In genomic region chr2:13227543-13227942, GRCh38 we compare ENCODE assay signal across 25 cellular contexts.
A peak's percentile ranks its signal among the peaks of the same experiment; 100 is the strongest.
DNase-seq lines count a peak whose midpoint lies in the region; ATAC-seq, FAIRE-seq and TF ChIP-seq lines count a peak whose summit lies in the region.
"Had no signal": no experiment of that assay in that cellular context is flagged by ENCODE, and none has a peak within 500 bp of the region (broad histone marks: within the 10 kb centered on the region; RNA-seq: fewer than 3 reads in every experiment).

No MANE protein-coding gene starts in this region.

- H3K27me3 ChIP-seq in CD4-positive, alpha-beta memory T cell (ENCODE audit: insufficient read depth, low read length), result no peaks in the 10 kb centered on the region
- H3K27me3 ChIP-seq: breast epithelium, hepatocyte, pancreas, sigmoid colon, upper lobe of right lung had no signal

- H3K36me3 Mint-ChIP-seq in WTC11, result no peaks in the 10 kb centered on the region
- no peaks in the 10 kb centered on the region for H3K36me3 Mint-ChIP-seq in activated naive CD8-positive, alpha-beta T cell treated with anti-CD3 and anti-CD28 coated beads for 36 hours
- no peaks in the 10 kb centered on the region for H3K36me3 Mint-ChIP-seq in CD4-positive, alpha-beta memory T cell
- H3K36me3 Mint-ChIP-seq: naive thymus-derived CD8-positive, alpha-beta T cell had no signal

- H3K36me3 ChIP-seq in CD4-positive, alpha-beta memory T cell (ENCODE audit: insufficient read depth, low read length), result no peaks in the 10 kb centered on the region
- H3K36me3 ChIP-seq: breast epithelium, pancreas, sigmoid colon, upper lobe of right lung had no signal

- DNase-seq in D721Med (ENCODE audit: insufficient read length, low spot score), result no peak
- peak; percentile 52 to 62 for DNase-seq in NCI-H187 (lab: John Stamatoyannopoulos, UW)
- peak; percentile 92 to 98 for DNase-seq in NCI-H524 (lab: John Stamatoyannopoulos, UW)
- DNase-seq in WTC11 (ENCODE audit: low spot score), result no peak
- DNase-seq in activated naive CD8-positive, alpha-beta T cell treated with anti-CD3 and anti-CD28 coated beads for 36 hours, result no peak
- DNase-seq in NOMO-1 (lab: John Stamatoyannopoulos, UW; ENCODE audit: unreplicated experiment in 2 of 2), result no peak
- DNase-seq in kidney glomerular epithelial cell (lab: John Stamatoyannopoulos, UW), result no peak
- DNase-seq in CD4-positive, alpha-beta memory T cell, result no peak
- DNase-seq: activated CD4-positive, CD25-positive, alpha-beta regulatory T cell treated with anti-CD3 and anti-CD28 coated beads, Interleukin-2, amount 50 U/mL, for 72 hours; cortex of kidney; GDM1; HFFc6; mammary epithelial cell; naive thymus-derived CD8-positive, alpha-beta T cell; NCI-H1048; pancreas; sigmoid colon; stimulated activated CD4-positive, alpha-beta T cell treated with anti-CD3 and anti-CD28 coated beads, Interleukin-1b, Interleukin-23, amount 100 ng/mL, for 48 hours; upper lobe of right lung had no signal

- no peak overlapping the region for H3K27ac Mint-ChIP-seq in WTC11
- H3K27ac Mint-ChIP-seq in activated naive CD8-positive, alpha-beta T cell treated with anti-CD3 and anti-CD28 coated beads for 36 hours, result no peak overlapping the region
- H3K27ac Mint-ChIP-seq in CD4-positive, alpha-beta memory T cell, result no peak overlapping the region
- H3K27ac Mint-ChIP-seq: activated T-helper 17 cell treated with anti-CD3 and anti-CD28 coated beads, Interleukin-2, amount 50 U/mL, for 72 hours; HFFc6; T-helper 2 cell treated with Interferon-gamma antibody and Interleukin-4, amounts not matched to agents 5 μg/mL and 100 μg/mL, for 36 hours had no signal

- H3K4me1 ChIP-seq in CD4-positive, alpha-beta memory T cell (ENCODE audit: insufficient read depth, low read length), result no peaks in the 10 kb centered on the region
- H3K4me1 ChIP-seq: breast epithelium, sigmoid colon, upper lobe of right lung had no signal

- TF ChIP-seq CTCF in D721Med (IDR thresholded peaks at IDR 0.05; ENCODE audit: insufficient read depth, missing control alignments) (no peak), WTC11 (IDR thresholded peaks at IDR 0.05) (no peak)

- H3K27ac ChIP-seq in CD4-positive, alpha-beta memory T cell (ENCODE audit: low read depth, low read length), result no peak overlapping the region
- H3K27ac ChIP-seq: breast epithelium, hepatocyte, pancreas, sigmoid colon, upper lobe of right lung had no signal

- peak; percentile 80 for FAIRE-seq in D721Med (lab: Jason Lieb, UNC)
- FAIRE-seq: GM12878, keratinocyte, pancreas had no signal

- intact Hi-C loops in CD4-positive, alpha-beta memory T cell (cut with micrococcal nuclease), result no loop called here

- ATAC-seq in WTC11, result peak; percentile 61
- ATAC-seq: activated T-helper 17 cell treated with anti-CD3 and anti-CD28 coated beads, Interleukin-2, amount 50 U/mL, for 72 hours; GM12878; naive thymus-derived CD8-positive, alpha-beta T cell; pancreas; upper lobe of right lung had no signal

- H3K9me3 Mint-ChIP-seq in WTC11, result no peaks in the 10 kb centered on the region
- no peaks in the 10 kb centered on the region for H3K9me3 Mint-ChIP-seq in activated naive CD8-positive, alpha-beta T cell treated with anti-CD3 and anti-CD28 coated beads for 36 hours
- H3K9me3 Mint-ChIP-seq in CD4-positive, alpha-beta memory T cell, result no peaks in the 10 kb centered on the region
- H3K9me3 Mint-ChIP-seq: activated T-helper 17 cell treated with anti-CD3 and anti-CD28 coated beads, Interleukin-2, amount 50 U/mL, for 72 hours; T-helper 2 cell treated with Interferon-gamma antibody and Interleukin-4, amounts not matched to agents 5 μg/mL and 100 μg/mL, for 36 hours had no signal

- H3K4me3 Mint-ChIP-seq in WTC11, result no peak overlapping the region
- H3K4me3 Mint-ChIP-seq in activated naive CD8-positive, alpha-beta T cell treated with anti-CD3 and anti-CD28 coated beads for 36 hours, result no peak overlapping the region
- H3K4me3 Mint-ChIP-seq in CD4-positive, alpha-beta memory T cell, result no peak overlapping the region
- H3K4me3 Mint-ChIP-seq: activated T-helper 17 cell treated with anti-CD3 and anti-CD28 coated beads, Interleukin-2, amount 50 U/mL, for 72 hours; HFFc6; naive thymus-derived CD8-positive, alpha-beta T cell; T-helper 2 cell treated with Interferon-gamma antibody and Interleukin-4, amounts not matched to agents 5 μg/mL and 100 μg/mL, for 36 hours had no signal

- no peak overlapping the region for H3K4me3 ChIP-seq in CD4-positive, alpha-beta memory T cell (ENCODE audit: low read length in 2 of 2)
- H3K4me3 ChIP-seq: breast epithelium, GM12878, hepatocyte, pancreas, sigmoid colon, upper lobe of right lung had no signal

- peaks cover 9% of the 10 kb centered on the region for H3K4me1 Mint-ChIP-seq in WTC11
- no peaks in the 10 kb centered on the region for H3K4me1 Mint-ChIP-seq in activated naive CD8-positive, alpha-beta T cell treated with anti-CD3 and anti-CD28 coated beads for 36 hours
- no peaks in the 10 kb centered on the region for H3K4me1 Mint-ChIP-seq in CD4-positive, alpha-beta memory T cell
- H3K4me1 Mint-ChIP-seq: activated T-helper 17 cell treated with anti-CD3 and anti-CD28 coated beads, Interleukin-2, amount 50 U/mL, for 72 hours had no signal

- no peaks in the 10 kb centered on the region for H3K27me3 Mint-ChIP-seq in WTC11 (ENCODE audit: low read depth)
- H3K27me3 Mint-ChIP-seq in activated naive CD8-positive, alpha-beta T cell treated with anti-CD3 and anti-CD28 coated beads for 36 hours, result peaks cover 3% of the 10 kb centered on the region
- peaks cover 4 to 7% of the 10 kb centered on the region in 2 donors for H3K27me3 Mint-ChIP-seq in CD4-positive, alpha-beta memory T cell

- POLR2A ChIA-PET in WTC11 (lab: Charles Lee), result interaction anchor here (0.6 kb wide), 1 partner anchor 348 kb away, joined by 4 read pairs; no protein-coding TSS in a partner anchor
- POLR2A ChIA-PET in CD4-positive, alpha-beta memory T cell (lab: Charles Lee; ENCODE audit: partially characterized antibody), result no interaction called here

- H3K9me3 ChIP-seq in CD4-positive, alpha-beta memory T cell (ENCODE audit: control insufficient read depth in 1 of 2, low read length in 2 of 2), result no peaks in the 10 kb centered on the region
- H3K9me3 ChIP-seq: breast epithelium, pancreas, sigmoid colon, upper lobe of right lung had no signal

- CTCF ChIA-PET in WTC11 (lab: Charles Lee), result no interaction called here
- CTCF ChIA-PET in CD4-positive, alpha-beta memory T cell (lab: Charles Lee; ENCODE audit: partially characterized antibody), result no interaction called here

TF ChIP-seq in WTC11, 78 proteins besides CTCF, POLR2A, EP300 and RAD21 (continues in another document):
- TF ChIP-seq ETV6 (CRISPR knock-in tag; IDR thresholded peaks at IDR 0.05) (no peak), CBFB (CRISPR knock-in tag; IDR thresholded peaks at IDR 0.05; ENCODE audit: low read depth) (no peak), PREB (CRISPR knock-in tag; IDR thresholded peaks at IDR 0.05; ENCODE audit: borderline replicate concordance) (no peak), ZNF317 (CRISPR knock-in tag; IDR thresholded peaks at IDR 0.05; ENCODE audit: borderline replicate concordance, low read depth) (no peak), HMGA2 (CRISPR knock-in tag; IDR thresholded peaks at IDR 0.05) (no peak), ZNF423 (CRISPR knock-in tag; IDR thresholded peaks at IDR 0.05) (no peak), GTF2I (CRISPR knock-in tag; conservative IDR thresholded peaks at IDR 0.05) (no peak), ZNF281 (CRISPR knock-in tag; IDR thresholded peaks at IDR 0.05) (no peak), SMAD3 (CRISPR knock-in tag; IDR thresholded peaks at IDR 0.05; ENCODE audit: borderline replicate concordance) (no peak), ZNF232 (CRISPR knock-in tag; IDR thresholded peaks at IDR 0.05) (no peak), GRHL2 (CRISPR knock-in tag; IDR thresholded peaks at IDR 0.05; ENCODE audit: insufficient replicate concordance, severe bottlenecking) (no peak), ATF3 (CRISPR knock-in tag; conservative IDR thresholded peaks at IDR 0.05) (no peak), ZNF138 (CRISPR knock-in tag; conservative IDR thresholded peaks at IDR 0.05) (no peak)

Comparison
In these comparisons a context has a peak if more than half of its experiments do, and no peak if none do; other contexts are left out.
1. DNase-seq: peak in NCI-H187 (2 of 2) and NCI-H524 (2 of 2); none in D721Med (single experiment), WTC11 (single experiment), activated naive CD8-positive, alpha-beta T cell treated with anti-CD3 and anti-CD28 coated beads for 36 hours (single experiment), NOMO-1 (0 of 2), kidney glomerular epithelial cell (single experiment) and CD4-positive, alpha-beta memory T cell (0 of 5).